Comparison of ENCODE assay signal across 13 cellular contexts in genomic region chr7:155893664-155894063, GRCh38.
DNase-seq lines count a peak whose midpoint lies in the region; TF ChIP-seq lines count a peak whose summit lies in the region.
"Had no signal": no experiment of that assay in that cellular context is flagged by ENCODE, and none has a peak within 500 bp of the region (broad histone marks: within the 10 kb centered on the region; RNA-seq: fewer than 3 reads in every experiment).

No MANE protein-coding gene starts in this region.

- H3K36me3 ChIP-seq in right atrium auricular region: no peaks in the 10 kb centered on the region
- H3K36me3 ChIP-seq in suprapubic skin: no peaks in the 10 kb centered on the region
- H3K36me3 ChIP-seq: BLaER1 treated with 17β-estradiol and CSF1 and Interleukin-3, amounts not matched to agents 10 nM and 100 nM had no signal

- DNase-seq in cardiac septum (ENCODE audit: low spot score) (peak; percentile 39), right atrium auricular region (ENCODE audit: low spot score) (no peak), mesenteric fat pad (ENCODE audit: low spot score) (peak; percentile 64), suprapubic skin (ENCODE audit: low spot score in 2 of 2) (peak; percentile 31 to 61), DMS79 (lab: John Stamatoyannopoulos, UW) (no peak), DMS 273 treated with DMSO at 0.1 percent for 48 hours (lab: John Stamatoyannopoulos, UW) (no peak), posterior vena cava (ENCODE audit: low spot score) (no peak)
- DNase-seq: 8988T; Calu3; CD8-positive, alpha-beta T cell; DMS53; H9 had no signal

- H3K4me3 ChIP-seq in right atrium auricular region (no peak overlapping the region), suprapubic skin (no peak overlapping the region)
- H3K4me3 ChIP-seq: BLaER1 treated with 17β-estradiol and CSF1 and Interleukin-3, amounts not matched to agents 10 nM and 100 nM had no signal

- no peak for TF ChIP-seq EP300 in suprapubic skin (IDR thresholded peaks at IDR 0.05)

- H3K27me3 ChIP-seq in right atrium auricular region (no peaks in the 10 kb centered on the region), suprapubic skin (no peaks in the 10 kb centered on the region)
- H3K27me3 ChIP-seq: BLaER1 treated with 17β-estradiol and CSF1 and Interleukin-3, amounts not matched to agents 10 nM and 100 nM had no signal

- TF ChIP-seq CTCF in right atrium auricular region (IDR thresholded peaks at IDR 0.05) (no peak), suprapubic skin (IDR thresholded peaks at IDR 0.05) (no peak)

- H3K27ac ChIP-seq in right atrium auricular region (no peak overlapping the region), suprapubic skin (no peak overlapping the region)
- H3K27ac ChIP-seq: BLaER1 treated with 17β-estradiol and CSF1 and Interleukin-3, amounts not matched to agents 10 nM and 100 nM had no signal

- no peak for TF ChIP-seq POLR2A in suprapubic skin (IDR thresholded peaks at IDR 0.05)

- WGBS in suprapubic skin: 74% methylated on average over 6 of the region's 6 CpGs

- H3K9me3 ChIP-seq in right atrium auricular region: no peaks in the 10 kb centered on the region
- H3K9me3 ChIP-seq in suprapubic skin: no peaks in the 10 kb centered on the region

- intact Hi-C loops in cardiac septum (cut with DNase I): no loop called here
- intact Hi-C loops in posterior vena cava (cut with DNase I): no loop called here

- H3K4me1 ChIP-seq in right atrium auricular region: no peaks in the 10 kb centered on the region
- H3K4me1 ChIP-seq in suprapubic skin: no peaks in the 10 kb centered on the region

Comparison
In these comparisons a context has a peak if more than half of its experiments do, and no peak if none do; other contexts are left out.
1. DNase-seq: peak in cardiac septum (single experiment), mesenteric fat pad (single experiment) and suprapubic skin (2 of 2); none in right atrium auricular region (single experiment), DMS79 (single experiment), DMS 273 treated with DMSO at 0.1 percent for 48 hours (single experiment) and posterior vena cava (single experiment).